ENCODE assay signal across 16 cellular contexts in genomic region chr11:64911689-64912088, GRCh38. TPM values are rescaled to one million over a fixed set of nuclear protein-coding genes. Genes with fewer than 3 reads are reported as not detected.
DNase-seq lines count a peak whose midpoint lies in the region; ATAC-seq and TF ChIP-seq lines count a peak whose summit lies in the region.
"Had no signal": no experiment of that assay in that cellular context is flagged by ENCODE, and none has a peak within 500 bp of the region (broad histone marks: within the 10 kb centered on the region; RNA-seq: fewer than 3 reads in every experiment).

No MANE protein-coding gene starts in this region.

- intact Hi-C loops in activated naive CD4-positive, alpha-beta T cell treated with anti-CD3 and anti-CD28 coated beads for 36 hours (cut with micrococcal nuclease) = no loop called here
- intact Hi-C loops in Caco-2 (cut with micrococcal nuclease; ENCODE audit: unreplicated experiment) = no loop called here

- H3K27ac Mint-ChIP-seq in activated naive CD4-positive, alpha-beta T cell treated with anti-CD3 and anti-CD28 coated beads for 36 hours = peak overlapping the region; percentile 36
- no peak overlapping the region for H3K27ac Mint-ChIP-seq in neural crest cell (ENCODE audit: unreplicated experiment)
- H3K27ac Mint-ChIP-seq in Caco-2 (ENCODE audit: unreplicated experiment) = no peak overlapping the region
- H3K27ac Mint-ChIP-seq: GM23338 had no signal

- DNase-seq in NCI-H82 (lab: John Stamatoyannopoulos, UW) (peak; percentile 38), NCI-H82 treated with DMSO at 0.1 percent for 48 hours (lab: John Stamatoyannopoulos, UW; ENCODE audit: unreplicated experiment) (no peak), neural crest cell (ENCODE audit: low read depth, low spot score) (no peak), Caco-2 (no peak)
- DNase-seq in activated naive CD4-positive, alpha-beta T cell treated with anti-CD3 and anti-CD28 coated beads for 36 hours = no peak
- no peak for DNase-seq in activated naive CD4-positive, alpha-beta T cell (lab: John Stamatoyannopoulos, UW)
- DNase-seq: Calu3; CD4-positive, CD25-positive, alpha-beta regulatory T cell; DMS 273 treated with DMSO at 0.1 percent for 48 hours; H7 had no signal

- H3K27me3 Mint-ChIP-seq in activated naive CD4-positive, alpha-beta T cell treated with anti-CD3 and anti-CD28 coated beads for 36 hours (ENCODE audit: low read depth) = no peaks in the 10 kb centered on the region
- H3K27me3 Mint-ChIP-seq in neural crest cell (ENCODE audit: low read depth) (no peaks in the 10 kb centered on the region), Caco-2 (ENCODE audit: insufficient read depth, unreplicated experiment) (no peaks in the 10 kb centered on the region)
- H3K27me3 Mint-ChIP-seq: CD4-positive, CD25-positive, alpha-beta regulatory T cell had no signal

- no peak for ATAC-seq in GM18519 (IDR thresholded peaks at IDR 0.05; ENCODE audit: low FRiP score, unreplicated experiment)
- ATAC-seq: GM12878, GM23338 had no signal

- no peaks in the 10 kb centered on the region for H3K27me3 ChIP-seq in Caco-2 (replicated peaks; ENCODE audit: control insufficient read depth, insufficient read depth, low read length)
- H3K27me3 ChIP-seq: BLaER1 treated with 17β-estradiol and CSF1 and Interleukin-3, amounts not matched to agents 10 nM and 100 nM had no signal

- H3K36me3 ChIP-seq in Caco-2 (ENCODE audit: control insufficient read depth, insufficient read depth, low read length) = peaks cover 5% of the 10 kb centered on the region

- no peak overlapping the region for H3K4me3 ChIP-seq in Caco-2 (ENCODE audit: low read depth, low read length)
- H3K4me3 ChIP-seq: BLaER1 treated with 17β-estradiol and CSF1 and Interleukin-3, amounts not matched to agents 10 nM and 100 nM; GM12878; GM23338 had no signal

- POLR2A ChIA-PET in Caco-2 (lab: Charles Lee) = no interaction called here

- no peaks in the 10 kb centered on the region; the same call in none of the 2 replicates for H3K4me1 ChIP-seq in Caco-2

- H3K4me3 Mint-ChIP-seq in activated naive CD4-positive, alpha-beta T cell treated with anti-CD3 and anti-CD28 coated beads for 36 hours = no peak overlapping the region
- H3K4me3 Mint-ChIP-seq in neural crest cell (peak overlapping the region; percentile 59), Caco-2 (ENCODE audit: unreplicated experiment) (no peak overlapping the region)
- H3K4me3 Mint-ChIP-seq: GM23338 had no signal

- CTCF ChIA-PET in activated naive CD4-positive, alpha-beta T cell treated with anti-CD3 and anti-CD28 coated beads for 36 hours (lab: Charles Lee) = interaction anchor here (1.1 kb wide), 1 partner anchor 52 kb away, joined by 3 read pairs; no protein-coding TSS in a partner anchor
- CTCF ChIA-PET in Caco-2 (lab: Charles Lee) = no interaction called here

- H3K4me1 Mint-ChIP-seq in activated naive CD4-positive, alpha-beta T cell treated with anti-CD3 and anti-CD28 coated beads for 36 hours (ENCODE audit: low read depth) = peaks cover 15% of the 10 kb centered on the region
- peaks cover 10% of the 10 kb centered on the region for H3K4me1 Mint-ChIP-seq in neural crest cell
- no peaks in the 10 kb centered on the region for H3K4me1 Mint-ChIP-seq in Caco-2 (ENCODE audit: low read depth, unreplicated experiment)

- peaks cover 12% of the 10 kb centered on the region for H3K36me3 Mint-ChIP-seq in activated naive CD4-positive, alpha-beta T cell treated with anti-CD3 and anti-CD28 coated beads for 36 hours (ENCODE audit: low read depth)
- no peaks in the 10 kb centered on the region for H3K36me3 Mint-ChIP-seq in neural crest cell (ENCODE audit: low read depth)
- H3K36me3 Mint-ChIP-seq in Caco-2 (ENCODE audit: insufficient read depth, unreplicated experiment) = peaks cover 26% of the 10 kb centered on the region

- H3K9me3 Mint-ChIP-seq in activated naive CD4-positive, alpha-beta T cell treated with anti-CD3 and anti-CD28 coated beads for 36 hours = no peaks in the 10 kb centered on the region
- H3K9me3 Mint-ChIP-seq in neural crest cell (no peaks in the 10 kb centered on the region), Caco-2 (ENCODE audit: unreplicated experiment) (no peaks in the 10 kb centered on the region)
- H3K9me3 Mint-ChIP-seq: CD4-positive, CD25-positive, alpha-beta regulatory T cell; GM23338 had no signal

- BruUV-seq in Caco-2 (replicated peaks; lab: Mats Ljungman, UMichigan) = no TSS peak

- no peaks in the 10 kb centered on the region for H3K9me3 ChIP-seq in Caco-2
- H3K9me3 ChIP-seq: BLaER1 treated with 17β-estradiol and CSF1 and Interleukin-3, amounts not matched to agents 10 nM and 100 nM had no signal

- TF ChIP-seq CTCF in neural crest cell (conservative IDR thresholded peaks at IDR 0.05) (no peak), Caco-2 (IDR thresholded peaks at IDR 0.05; ENCODE audit: insufficient read depth in 1 of 2, low read depth in 1 of 2, low read length in 1 of 2, severe bottlenecking in 1 of 2, unreplicated experiment in 1 of 2) (no peak)

RNA-seq across cellular contexts. Expression of gene ATG2A, which starts 5.3 kb away (rescaled TPM):
- total RNA-seq in activated naive CD4-positive, alpha-beta T cell treated with anti-CD3 and anti-CD28 coated beads for 36 hours = 10 to 100 TPM; 15.1 to 16.3 TPM
- total RNA-seq in neural crest cell = 24.1 and 24.8 TPM in 2 replicates
- total RNA-seq in Caco-2 (2022) = 27.9 and 31.1 TPM in 2 replicates

RNA-seq across cellular contexts. Expression of gene PPP2R5B, which starts 12.8 kb away (rescaled TPM):
- 1 to 10 TPM; 3.3 to 4.6 TPM for total RNA-seq in activated naive CD4-positive, alpha-beta T cell treated with anti-CD3 and anti-CD28 coated beads for 36 hours
- total RNA-seq in neural crest cell (13.4 and 16.5 TPM in 2 replicates), Caco-2 (2022) (7.4 and 7.7 TPM in 2 replicates)

RNA-seq across cellular contexts. Expression of gene GPHA2, which starts 24.0 kb away (rescaled TPM):
- total RNA-seq in activated naive CD4-positive, alpha-beta T cell treated with anti-CD3 and anti-CD28 coated beads for 36 hours = not detected
- total RNA-seq in neural crest cell (not detected in 2 replicates), Caco-2 (2022) (not detected in 2 replicates)
- total RNA-seq: A673; Calu3; CD4-positive, CD25-positive, alpha-beta regulatory T cell; Daoy; GM12878; H7 had no signal

RNA-seq across cellular contexts. Expression of gene EHD1, which starts 33.3 kb away (rescaled TPM):
- total RNA-seq in activated naive CD4-positive, alpha-beta T cell treated with anti-CD3 and anti-CD28 coated beads for 36 hours = 100 to 1,000 TPM; 124 to 132 TPM
- 74.2 and 77.2 TPM in 2 replicates for total RNA-seq in neural crest cell
- total RNA-seq in Caco-2 (2022) = 123 and 129 TPM in 2 replicates
